ENCODE assay signal across 10 cellular contexts in the genomic region with DNA sequence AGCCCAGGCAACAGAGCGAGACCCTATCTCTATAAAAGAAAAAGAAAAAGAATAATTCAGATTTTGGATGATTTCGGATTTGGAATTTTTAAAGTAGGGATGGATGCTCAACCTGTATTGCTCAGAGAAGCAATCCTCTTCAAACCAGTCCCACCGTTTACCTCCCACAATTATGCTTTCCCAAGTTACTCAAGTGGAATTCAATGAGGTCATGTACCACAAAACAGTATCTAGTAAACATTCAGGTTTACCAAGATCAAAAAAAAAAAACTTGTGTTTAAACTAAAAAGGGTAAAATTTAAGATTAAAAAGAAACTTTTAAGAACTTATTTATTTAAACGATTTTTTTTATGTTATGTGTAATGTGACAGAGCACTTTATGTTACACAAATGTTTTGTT. TPM values are rescaled to one million over a fixed set of nuclear protein-coding genes. Genes with fewer than 3 reads are reported as not detected.
DNase-seq lines count a peak whose midpoint lies in the region; ATAC-seq, FAIRE-seq and TF ChIP-seq lines count a peak whose summit lies in the region.
"Had no signal": no experiment of that assay in that cellular context is flagged by ENCODE, and none has a peak within 500 bp of the region (broad histone marks: within the 10 kb centered on the region; RNA-seq: fewer than 3 reads in every experiment).

No MANE protein-coding gene starts in this region.

- H3K27ac ChIP-seq in HepG2 (ENCODE audit: extremely low read length, insufficient read depth, low read length), result no peak overlapping the region
- no peak overlapping the region for H3K27ac ChIP-seq in right lobe of liver
- H3K27ac ChIP-seq in iPS-18a (ENCODE audit: low read length), result no peak overlapping the region
- H3K27ac ChIP-seq in upper lobe of right lung, result no peak overlapping the region

- peaks cover 22% of the 10 kb centered on the region for H3K4me1 ChIP-seq in HepG2 (ENCODE audit: insufficient read depth, low read length)
- peaks cover 0 to 27% (median 8%) of the 10 kb centered on the region in 4 donors for H3K4me1 ChIP-seq in right lobe of liver
- peaks cover 13% of the 10 kb centered on the region for H3K4me1 ChIP-seq in iPS-18a (ENCODE audit: control insufficient read depth, low read depth, low read length)
- H3K4me1 ChIP-seq in upper lobe of right lung, result peaks cover 25% of the 10 kb centered on the region

- no peaks in the 10 kb centered on the region for H3K27me3 Mint-ChIP-seq in activated T-helper 1 cell treated with anti-CD3 and anti-CD28 coated beads, Interleukin-12 subunit alpha, Interleukin-12 subunit beta, Interleukin-2, Interleukin-4 antibody, amounts not matched to agents 30 ng/mL and 10 ng/mL and 1 ng/mL, durations not matched to agents 14 hours and 24 hours and 36 hours (ENCODE audit: insufficient read depth)

- H3K27ac Mint-ChIP-seq in activated T-helper 1 cell treated with anti-CD3 and anti-CD28 coated beads, Interleukin-12 subunit alpha, Interleukin-12 subunit beta, Interleukin-2, Interleukin-4 antibody, amounts not matched to agents 30 ng/mL and 10 ng/mL and 1 ng/mL, durations not matched to agents 14 hours and 24 hours and 36 hours, result peak overlapping the region; percentile 40

- peak overlapping the region in 2 of 3 experiments; percentile 92 to 99; a peak in 4 of 6 replicates for H3K4me3 ChIP-seq in HepG2 (replicated peaks in 1 of 3; ENCODE audit: insufficient read depth in 1 of 3, low read depth in 2 of 3, low read length in 3 of 3)
- H3K4me3 ChIP-seq in right lobe of liver, result no peak overlapping the region
- peak overlapping the region; percentile 92 for H3K4me3 ChIP-seq in iPS-18a (ENCODE audit: low read length)
- peak overlapping the region; percentile 86 for H3K4me3 ChIP-seq in upper lobe of right lung

- peaks cover 56% of the 10 kb centered on the region for H3K79me2 ChIP-seq in HepG2 (ENCODE audit: insufficient read depth, low read length)

- peaks cover 24% of the 10 kb centered on the region for H4K20me1 ChIP-seq in HepG2 (ENCODE audit: insufficient read depth, low read length)

- CTCF ChIA-PET in HepG2 (lab: Yijun Ruan, JAX; ENCODE audit: low intra/inter-chr PET ratio, low total read pairs), result no interaction called here

- no peak for FAIRE-seq in HepG2 (lab: Jason Lieb, UNC)

- H3K27me3 ChIP-seq in HepG2 (ENCODE audit: control insufficient read depth in 1 of 2, insufficient read depth in 2 of 2, low read length in 2 of 2), result no peaks in the 10 kb centered on the region; a peak in 1 of 5 replicates
- H3K27me3 ChIP-seq in right lobe of liver, result no peaks in the 10 kb centered on the region
- no peaks in the 10 kb centered on the region for H3K27me3 ChIP-seq in iPS-18a (ENCODE audit: control insufficient read depth, insufficient read depth, low read length)
- H3K27me3 ChIP-seq in upper lobe of right lung, result no peaks in the 10 kb centered on the region

- no TSS peak for BruUV-seq in HepG2 (replicated peaks; lab: Mats Ljungman, UMichigan)

- DNase-seq in HepG2 (ENCODE audit: low spot score) (no peak), right lobe of liver (no peak), upper lobe of right lung (no peak), omental fat pad (ENCODE audit: low spot score) (no peak), NAMALWA (ENCODE audit: low spot score) (no peak)
- DNase-seq in activated T-helper 1 cell treated with anti-CD3 and anti-CD28 coated beads, Interleukin-12 subunit alpha, Interleukin-12 subunit beta, Interleukin-2, Interleukin-4 antibody, amounts not matched to agents 30 ng/mL and 10 ng/mL and 1 ng/mL, durations not matched to agents 14 hours and 24 hours and 36 hours (ENCODE audit: low spot score), result no peak
- DNase-seq: activated CD4-positive, alpha-beta T cell treated with anti-CD3 and anti-CD28 coated beads for 48 hours; NCI-H1694 treated with DMSO at 0.1 percent for 48 hours had no signal

- ATAC-seq in HepG2, result no peak
- ATAC-seq in right lobe of liver, result no peak
- ATAC-seq in upper lobe of right lung, result no peak
- ATAC-seq in GM21737 (IDR thresholded peaks at IDR 0.05; ENCODE audit: unreplicated experiment), result no peak
- ATAC-seq in omental fat pad (ENCODE audit: low FRiP score), result no peak

- in situ Hi-C loops in HepG2 (cut with HindIII; ENCODE audit: extremely low pct_ligation_motif_present, low pct_unique_long_range_greater_than_20kb), result no loop called here

- peak overlapping the region; percentile 84 for H3K4me2 ChIP-seq in HepG2 (ENCODE audit: low read depth, low read length)

- TF ChIP-seq EP300 in HepG2 (IDR thresholded peaks at IDR 0.05; ENCODE audit: low read depth in 2 of 2, low read length in 2 of 2), result no peak
- TF ChIP-seq EP300 in HepG2 (CRISPR knock-in tag; IDR thresholded peaks at IDR 0.05; ENCODE audit: borderline replicate concordance), result no peak

- H3K36me3 ChIP-seq in HepG2 (replicated peaks in 1 of 2; ENCODE audit: control insufficient read depth in 1 of 2, insufficient read depth in 2 of 2, low read length in 2 of 2) (peaks cover 8 to 25% of the 10 kb centered on the region in 2 experiments; a peak in 4 of 5 replicates), right lobe of liver (peaks cover 0 to 29% (median 12%) of the 10 kb centered on the region in 4 donors), iPS-18a (ENCODE audit: control insufficient read depth, low read depth, low read length) (peaks cover 25% of the 10 kb centered on the region), upper lobe of right lung (peaks cover 32% of the 10 kb centered on the region)

- H3K4me1 Mint-ChIP-seq in activated T-helper 1 cell treated with anti-CD3 and anti-CD28 coated beads, Interleukin-12 subunit alpha, Interleukin-12 subunit beta, Interleukin-2, Interleukin-4 antibody, amounts not matched to agents 30 ng/mL and 10 ng/mL and 1 ng/mL, durations not matched to agents 14 hours and 24 hours and 36 hours (ENCODE audit: low read depth), result peaks cover 34% of the 10 kb centered on the region

- no peak for TF ChIP-seq RAD21 in HepG2 (CRISPR knock-in tag; IDR thresholded peaks at IDR 0.05)

- H3K4me3 Mint-ChIP-seq in activated T-helper 1 cell treated with anti-CD3 and anti-CD28 coated beads, Interleukin-12 subunit alpha, Interleukin-12 subunit beta, Interleukin-2, Interleukin-4 antibody, amounts not matched to agents 30 ng/mL and 10 ng/mL and 1 ng/mL, durations not matched to agents 14 hours and 24 hours and 36 hours, result peak overlapping the region; percentile 94

- intact Hi-C loops in HepG2 (cut with micrococcal nuclease; ENCODE audit: unreplicated experiment), result no loop called here
- intact Hi-C loops in right lobe of liver (cut with DNase I), result no loop called here
- intact Hi-C loops in activated T-helper 1 cell treated with anti-CD3 and anti-CD28 coated beads, Interleukin-12 subunit alpha, Interleukin-12 subunit beta, Interleukin-2, Interleukin-4 antibody, amounts not matched to agents 30 ng/mL and 10 ng/mL and 1 ng/mL, durations not matched to agents 14 hours and 24 hours and 36 hours (cut with micrococcal nuclease), result loop anchor here (5.0 to 10.0 kb wide), 2 partner anchors 606 to 1208 kb away; partner anchors contain the start of genes ERC1 and FBXL14
- intact Hi-C loops in upper lobe of right lung (cut with DNase I), result no loop called here

- H3K9ac ChIP-seq in HepG2 (ENCODE audit: insufficient read depth, low read depth, low read length), result peak overlapping the region; percentile 91; the same call in 1 of the 2 replicates
- no peak overlapping the region for H3K9ac ChIP-seq in iPS-18a (ENCODE audit: low read length)

- H2AFZ ChIP-seq in HepG2 (ENCODE audit: low read length), result no peak overlapping the region

- WGBS in HepG2 (ENCODE audit: low lambda C conversion rate), result 42% methylated on average over 4 of the region's 4 CpGs
- WGBS in right lobe of liver (ENCODE audit: insufficient coverage, low coverage, low lambda C conversion rate, missing lambda C conversion rate), result 53% methylated on average over 3 of the region's 4 CpGs

- TF ChIP-seq POLR2A in HepG2 (IDR thresholded peaks at IDR 0.05; ENCODE audit: insufficient read depth in 1 of 2, low read depth in 2 of 2, low read length in 2 of 2), result no peak
- no peak for TF ChIP-seq POLR2A in right lobe of liver (IDR thresholded peaks at IDR 0.05)

- H3K9me3 ChIP-seq in HepG2 (ENCODE audit: low read length), result no peaks in the 10 kb centered on the region
- H3K9me3 ChIP-seq in right lobe of liver, result no peaks in the 10 kb centered on the region
- H3K9me3 ChIP-seq in iPS-18a (ENCODE audit: control insufficient read depth, low read depth, low read length), result no peaks in the 10 kb centered on the region
- H3K9me3 ChIP-seq in upper lobe of right lung, result no peaks in the 10 kb centered on the region

- POLR2A ChIA-PET in HepG2 (lab: Yijun Ruan, JAX), result no interaction called here

- peaks cover 3% of the 10 kb centered on the region for H3K9me3 Mint-ChIP-seq in activated T-helper 1 cell treated with anti-CD3 and anti-CD28 coated beads, Interleukin-12 subunit alpha, Interleukin-12 subunit beta, Interleukin-2, Interleukin-4 antibody, amounts not matched to agents 30 ng/mL and 10 ng/mL and 1 ng/mL, durations not matched to agents 14 hours and 24 hours and 36 hours

- peaks cover 40% of the 10 kb centered on the region for H3K36me3 Mint-ChIP-seq in activated T-helper 1 cell treated with anti-CD3 and anti-CD28 coated beads, Interleukin-12 subunit alpha, Interleukin-12 subunit beta, Interleukin-2, Interleukin-4 antibody, amounts not matched to agents 30 ng/mL and 10 ng/mL and 1 ng/mL, durations not matched to agents 14 hours and 24 hours and 36 hours (ENCODE audit: low read depth)

- TF ChIP-seq CTCF in HepG2 (CRISPR knock-in tag; IDR thresholded peaks at IDR 0.05), result no peak
- no peak for TF ChIP-seq CTCF in right lobe of liver (IDR thresholded peaks at IDR 0.05)
- no peak for TF ChIP-seq CTCF in upper lobe of right lung (IDR thresholded peaks at IDR 0.05)
- TF ChIP-seq CTCF in omental fat pad (IDR thresholded peaks at IDR 0.05), result no peak

RNA-seq across cellular contexts. Expression of gene KDM5A, which starts 2.5 kb away (rescaled TPM):
- total RNA-seq in HepG2 (2016; rRNA removed; fragmentation: Illumina TruSeq; extraction: Trizol) (29.2 and 40.5 TPM in 2 replicates), right lobe of liver (10 to 100 TPM; 10.8 to 31.0 (median 27.9) TPM), upper lobe of right lung (72.0 TPM), omental fat pad (10 to 100 TPM; 48.0 to 86.2 (median 49.9) TPM)
- 2.5 and 3.5 TPM in 2 replicates for total RNA-seq in HepG2 (2016; cell fraction: cytosol; rRNA removed; fragmentation: Illumina TruSeq; extraction: Trizol; ENCODE audit: low read depth)
- 26.7 and 38.0 TPM in 2 replicates for total RNA-seq in HepG2 (2016; cell fraction: insoluble cytoplasmic fraction; rRNA removed; fragmentation: Illumina TruSeq; extraction: Trizol)
- 6.3 and 7.7 TPM in 2 replicates for total RNA-seq in HepG2 (2016; cell fraction: membrane; rRNA removed; fragmentation: Illumina TruSeq; extraction: Trizol)
- total RNA-seq in HepG2 (2016; cell fraction: nucleus; rRNA removed; fragmentation: Illumina TruSeq; extraction: Trizol), result 47.7 and 56.6 TPM in 2 replicates
- 9.7 and 12.0 TPM in 2 replicates for polyA plus RNA-seq in HepG2 (2011; rRNA removed)
- polyA plus RNA-seq in HepG2 (2011; cell fraction: cytosol; rRNA removed), result 9.2 TPM in 2 replicates
- polyA plus RNA-seq in HepG2 (2011; cell fraction: nucleus; rRNA removed), result 18.1 and 19.0 TPM in 2 replicates
- 13.1 and 16.1 TPM in 2 replicates for polyA plus RNA-seq in HepG2 (2012)
- polyA plus RNA-seq in HepG2 (2016; cell fraction: cytosol; fragmentation: Illumina TruSeq; extraction: Trizol; ENCODE audit: low read depth), result 0.46 and 0.58 TPM in 2 replicates
- 12.9 and 13.0 TPM in 2 replicates for polyA plus RNA-seq in HepG2 (2016; cell fraction: insoluble cytoplasmic fraction; fragmentation: Illumina TruSeq; extraction: Trizol; ENCODE audit: low read depth)
- 1.2 TPM in 2 replicates for polyA plus RNA-seq in HepG2 (2016; cell fraction: membrane; fragmentation: Illumina TruSeq; extraction: Trizol; ENCODE audit: low read depth)
- polyA plus RNA-seq in HepG2 (2016; cell fraction: nucleus; fragmentation: Illumina TruSeq; extraction: Trizol; ENCODE audit: insufficient read depth, low read depth), result 13.5 and 17.6 TPM in 2 replicates
- polyA minus RNA-seq in HepG2 (2011; rRNA and poly(A)+ RNA removed; ENCODE audit: low replicate concordance), result 83.3 and 105 TPM in 2 replicates
- 32.5 and 47.4 TPM in 2 replicates for polyA minus RNA-seq in HepG2 (2011; cell fraction: cytosol; rRNA and poly(A)+ RNA removed)
- 138 and 173 TPM in 2 replicates for polyA minus RNA-seq in HepG2 (2011; cell fraction: nucleus; rRNA and poly(A)+ RNA removed)
- 81.2 and 83.8 TPM in 2 replicates for total RNA-seq in activated T-helper 1 cell treated with anti-CD3 and anti-CD28 coated beads, Interleukin-12 subunit alpha, Interleukin-12 subunit beta, Interleukin-2, Interleukin-4 antibody, amounts not matched to agents 30 ng/mL and 10 ng/mL and 1 ng/mL, durations not matched to agents 14 hours and 24 hours and 36 hours

RNA-seq across cellular contexts. Expression of gene CCDC77, which starts 14.8 kb away (rescaled TPM):
- 16.4 and 21.3 TPM in 2 replicates for total RNA-seq in HepG2 (2016; rRNA removed; fragmentation: Illumina TruSeq; extraction: Trizol)
- 20.6 TPM in 2 replicates for total RNA-seq in HepG2 (2016; cell fraction: cytosol; rRNA removed; fragmentation: Illumina TruSeq; extraction: Trizol; ENCODE audit: low read depth)
- 17.1 and 22.0 TPM in 2 replicates for total RNA-seq in HepG2 (2016; cell fraction: insoluble cytoplasmic fraction; rRNA removed; fragmentation: Illumina TruSeq; extraction: Trizol)
- total RNA-seq in HepG2 (2016; cell fraction: membrane; rRNA removed; fragmentation: Illumina TruSeq; extraction: Trizol), result 6.1 and 7.1 TPM in 2 replicates
- total RNA-seq in HepG2 (2016; cell fraction: nucleus; rRNA removed; fragmentation: Illumina TruSeq; extraction: Trizol), result 15.5 and 18.4 TPM in 2 replicates
- 4.3 and 6.4 TPM in 2 replicates for polyA plus RNA-seq in HepG2 (2011; rRNA removed)
- polyA plus RNA-seq in HepG2 (2011; cell fraction: cytosol; rRNA removed), result 2.5 and 2.8 TPM in 2 replicates
- polyA plus RNA-seq in HepG2 (2011; cell fraction: nucleus; rRNA removed), result 5.0 and 5.3 TPM in 2 replicates
- 4.3 and 7.4 TPM in 2 replicates for polyA plus RNA-seq in HepG2 (2012)
- 0.87 and 1.6 TPM in 2 replicates for polyA plus RNA-seq in HepG2 (2016; cell fraction: cytosol; fragmentation: Illumina TruSeq; extraction: Trizol; ENCODE audit: low read depth)
- polyA plus RNA-seq in HepG2 (2016; cell fraction: insoluble cytoplasmic fraction; fragmentation: Illumina TruSeq; extraction: Trizol; ENCODE audit: low read depth), result 17.3 and 17.7 TPM in 2 replicates
- polyA plus RNA-seq in HepG2 (2016; cell fraction: membrane; fragmentation: Illumina TruSeq; extraction: Trizol; ENCODE audit: low read depth), result 2.8 and 3.1 TPM in 2 replicates
- polyA plus RNA-seq in HepG2 (2016; cell fraction: nucleus; fragmentation: Illumina TruSeq; extraction: Trizol; ENCODE audit: insufficient read depth, low read depth), result 21.1 TPM in 2 replicates
- polyA minus RNA-seq in HepG2 (2011; rRNA and poly(A)+ RNA removed; ENCODE audit: low replicate concordance), result 6.3 and 28.2 TPM in 2 replicates
- 3.7 and 4.2 TPM in 2 replicates for polyA minus RNA-seq in HepG2 (2011; cell fraction: cytosol; rRNA and poly(A)+ RNA removed)
- 10.6 and 11.7 TPM in 2 replicates for polyA minus RNA-seq in HepG2 (2011; cell fraction: nucleus; rRNA and poly(A)+ RNA removed)
- total RNA-seq in right lobe of liver, result 1 to 10 TPM; 1.9 to 3.8 (median 2.1) TPM
- total RNA-seq in activated T-helper 1 cell treated with anti-CD3 and anti-CD28 coated beads, Interleukin-12 subunit alpha, Interleukin-12 subunit beta, Interleukin-2, Interleukin-4 antibody, amounts not matched to agents 30 ng/mL and 10 ng/mL and 1 ng/mL, durations not matched to agents 14 hours and 24 hours and 36 hours, result 12.6 and 14.6 TPM in 2 replicates
- total RNA-seq in upper lobe of right lung, result 5.7 TPM
- 1 to 10 TPM; 4.2 to 9.6 (median 5.5) TPM for total RNA-seq in omental fat pad

Comparison
In these comparisons a context has a peak if more than half of its experiments do, and no peak if none do; other contexts are left out.
1. H3K4me3 ChIP-seq: peak in HepG2 (2 of 3), iPS-18a (single experiment) and upper lobe of right lung (single experiment); none in right lobe of liver (0 of 3).